In genomic region chr13:100751826-100752225, GRCh38 we compare ENCODE assay signal across 1 cellular context.
TF ChIP-seq lines count a peak whose summit lies in the region.

No MANE protein-coding gene starts in this region.

TF ChIP-seq in HepG2, 621 proteins besides CTCF, POLR2A, EP300 and RAD21:
- no peak for TF ChIP-seq SALL1 (CRISPR knock-in tag; IDR thresholded peaks at IDR 0.05)
- TF ChIP-seq ZNF598 (CRISPR knock-in tag; IDR thresholded peaks at IDR 0.05; ENCODE audit: borderline replicate concordance): no peak
- TF ChIP-seq DNMT1 (CRISPR knock-in tag; IDR thresholded peaks at IDR 0.05): no peak
- TF ChIP-seq ZNF530 (CRISPR knock-in tag; IDR thresholded peaks at IDR 0.05; ENCODE audit: low read depth): no peak
- TF ChIP-seq CSRNP2 (CRISPR knock-in tag; conservative IDR thresholded peaks at IDR 0.05; ENCODE audit: low read depth): no peak
- peak; percentile 59 for TF ChIP-seq STAG1 (CRISPR knock-in tag; IDR thresholded peaks at IDR 0.05)
